34 cellular contexts compared by ENCODE assay signal in genomic region chr7:135235841-135236240, GRCh38. TPM values are rescaled to one million over a fixed set of nuclear protein-coding genes. Genes with fewer than 3 reads are reported as not detected.
DNase-seq lines count a peak whose midpoint lies in the region; ATAC-seq, FAIRE-seq and TF ChIP-seq lines count a peak whose summit lies in the region.
"Had no signal": no experiment of that assay in that cellular context is flagged by ENCODE, and none has a peak within 500 bp of the region (broad histone marks: within the 10 kb centered on the region; RNA-seq: fewer than 3 reads in every experiment).

No MANE protein-coding gene starts in this region.

- peaks cover 6 to 54% (median 35%) of the 10 kb centered on the region in 10 experiments; a peak in 19 of 20 replicates for H3K4me1 ChIP-seq in BLaER1 treated with 17β-estradiol and CSF1 and Interleukin-3, amounts not matched to agents 10 nM and 100 nM
- peaks cover 13 to 24% of the 10 kb centered on the region in 2 experiments; a peak in 4 of 5 replicates for H3K4me1 ChIP-seq in K562 (replicated peaks in 1 of 2; ENCODE audit: control insufficient read depth in 2 of 2, insufficient read depth in 2 of 2, low read length in 2 of 2)
- H3K4me1 ChIP-seq: SJSA1 had no signal

- TF ChIP-seq RAD21 in K562 (CRISPR knock-in tag; conservative IDR thresholded peaks at IDR 0.05 in 1 of 2, IDR thresholded peaks at IDR 0.05 in 1 of 2): no peak

- no peaks in the 10 kb centered on the region for H4K20me1 ChIP-seq in BLaER1 treated with 17β-estradiol and CSF1 and Interleukin-3, amounts not matched to agents 10 nM and 100 nM
- H4K20me1 ChIP-seq in K562 (replicated peaks; ENCODE audit: control insufficient read depth, insufficient read depth, low read length): no peaks in the 10 kb centered on the region

- no peak for DNase-seq in K562 (ENCODE audit: extremely low read depth in 1 of 4, low spot score in 3 of 4)
- DNase-seq in kidney tubule cell (ENCODE audit: low spot score): peak; percentile 74
- no peak for DNase-seq in stimulated activated naive B cell treated with anti-CD40 and anti-IgM and Interleukin-4, amounts not matched to agents 10 μg/mL and 1 μg/mL and 100 μg/mL, for 72 hours
- DNase-seq in natural killer cell: no peak
- DNase-seq: C1 segment of cervical spinal cord; CD4-positive, alpha-beta memory T cell; COR-L47; DMS53; GM23248; H7; KBM-7; MV-4-11; NCI-H1105; NCI-H146; NCI-H1930; NCI-H2107; NCI-H446; NCI-H524 treated with DMSO at 0.1 percent for 48 hours; NCI-H82; NK-92 treated with Interleukin-12 subunit alpha and Interleukin-12 subunit beta, amount 100 ng/mL, for 24 hours; PC-3 had no signal

- peaks cover 34 to 63% of the 10 kb centered on the region in 2 donors for H3K4me1 Mint-ChIP-seq in stimulated activated naive B cell treated with anti-CD40 and anti-IgM and Interleukin-4, amounts not matched to agents 10 μg/mL and 1 μg/mL and 100 μg/mL, for 72 hours
- no peaks in the 10 kb centered on the region for H3K4me1 Mint-ChIP-seq in natural killer cell

- H3K36me3 ChIP-seq in BLaER1 treated with 17β-estradiol and CSF1 and Interleukin-3, amounts not matched to agents 10 nM and 100 nM: no peaks in the 10 kb centered on the region
- no peaks in the 10 kb centered on the region for H3K36me3 ChIP-seq in K562 (ENCODE audit: control insufficient read depth, insufficient read depth, low read length)
- H3K36me3 ChIP-seq: SJSA1 had no signal

- no peak for TF ChIP-seq POLR2A in K562 (conservative IDR thresholded peaks at IDR 0.05)

- 47% methylated on average over 5 of the region's 5 CpGs for WGBS in K562 (ENCODE audit: insufficient coverage, low coverage, missing lambda C conversion rate)

- intact Hi-C loops in K562 (cut with micrococcal nuclease): no loop called here
- intact Hi-C loops in natural killer cell (cut with micrococcal nuclease): no loop called here

- peaks cover 0 to 3% of the 10 kb centered on the region in 2 donors for H3K36me3 Mint-ChIP-seq in stimulated activated naive B cell treated with anti-CD40 and anti-IgM and Interleukin-4, amounts not matched to agents 10 μg/mL and 1 μg/mL and 100 μg/mL, for 72 hours
- no peaks in the 10 kb centered on the region for H3K36me3 Mint-ChIP-seq in natural killer cell
- H3K36me3 Mint-ChIP-seq: CD4-positive, alpha-beta memory T cell had no signal

- no peak overlapping the region for H3K9ac ChIP-seq in BLaER1 treated with 17β-estradiol and CSF1 and Interleukin-3, amounts not matched to agents 10 nM and 100 nM
- no peak overlapping the region for H3K9ac ChIP-seq in K562 (ENCODE audit: insufficient read depth in 1 of 2, low read depth in 2 of 2, low read length in 2 of 2)
- H3K9ac ChIP-seq: GM23248 had no signal

- no peaks in the 10 kb centered on the region for H3K79me2 ChIP-seq in K562 (ENCODE audit: control insufficient read depth, insufficient read depth, low read length)

- FAIRE-seq in K562 (lab: Jason Lieb, UNC): no peak
- FAIRE-seq: G401.6, HTR-8/SVneo had no signal

- H3K9me3 Mint-ChIP-seq in stimulated activated naive B cell treated with anti-CD40 and anti-IgM and Interleukin-4, amounts not matched to agents 10 μg/mL and 1 μg/mL and 100 μg/mL, for 72 hours: peaks cover 0 to 4% of the 10 kb centered on the region in 2 donors
- no peaks in the 10 kb centered on the region for H3K9me3 Mint-ChIP-seq in natural killer cell
- H3K9me3 Mint-ChIP-seq: CD4-positive, alpha-beta memory T cell had no signal

- CTCF ChIA-PET in K562 (lab: Yijun Ruan, JAX; ENCODE audit: low intra/inter-chr PET ratio): no interaction called here

- H3K4me3 ChIP-seq in BLaER1 treated with 17β-estradiol and CSF1 and Interleukin-3, amounts not matched to agents 10 nM and 100 nM: no peak overlapping the region
- H3K4me3 ChIP-seq in K562: no peak overlapping the region
- H3K4me3 ChIP-seq: GM23248, SJSA1 had no signal

- POLR2A ChIA-PET in K562 (lab: Yijun Ruan, JAX): no interaction called here

- TF ChIP-seq EP300 in K562 (IDR thresholded peaks at IDR 0.05; ENCODE audit: low read length): no peak

- TF ChIP-seq CTCF in K562 (IDR thresholded peaks at IDR 0.05 in 2 of 3, conservative IDR thresholded peaks at IDR 0.05 in 1 of 3; ENCODE audit: insufficient read depth in 2 of 3, low read depth in 1 of 3, low read length in 3 of 3) (no peak), natural killer cell (IDR thresholded peaks at IDR 0.05) (no peak)

- no peak overlapping the region for H3K27ac ChIP-seq in BLaER1 treated with 17β-estradiol and CSF1 and Interleukin-3, amounts not matched to agents 10 nM and 100 nM
- H3K27ac ChIP-seq in K562 (ENCODE audit: extremely low read depth, low read depth, low read length): no peak overlapping the region
- H3K27ac ChIP-seq: GM23248, SJSA1 had no signal

- peaks cover 0 to 76% (median 0%) of the 10 kb centered on the region in 11 experiments; a peak in 4 of 22 replicates for H3K27me3 ChIP-seq in BLaER1 treated with 17β-estradiol and CSF1 and Interleukin-3, amounts not matched to agents 10 nM and 100 nM
- H3K27me3 ChIP-seq in K562 (ENCODE audit: control insufficient read depth in 2 of 2, insufficient read depth in 2 of 2, low read length in 2 of 2): peaks cover 0 to 11% of the 10 kb centered on the region in 2 experiments; a peak in 1 of 5 replicates
- H3K27me3 ChIP-seq: SJSA1 had no signal

- peak overlapping the region in 8 of 11 experiments; percentile 32 to 59 (median 51); a peak in 14 of 22 replicates for H3K4me2 ChIP-seq in BLaER1 treated with 17β-estradiol and CSF1 and Interleukin-3, amounts not matched to agents 10 nM and 100 nM
- no peak overlapping the region for H3K4me2 ChIP-seq in K562 (ENCODE audit: insufficient read depth, low read length)

- ATAC-seq in K562 (no peak), natural killer cell (no peak), GM19023 (IDR thresholded peaks at IDR 0.05; ENCODE audit: unreplicated experiment) (no peak), GM19452 (IDR thresholded peaks at IDR 0.05; ENCODE audit: unreplicated experiment) (no peak)
- no peak for ATAC-seq in stimulated activated naive B cell treated with anti-CD40 and anti-IgM and Interleukin-4, amounts not matched to agents 10 μg/mL and 1 μg/mL and 100 μg/mL, for 72 hours (replicated peaks)
- ATAC-seq: PC-3, Right ventricle myocardium inferior had no signal

- H2AFZ ChIP-seq in K562 (ENCODE audit: low read depth, low read length): no peak overlapping the region; the same call in 1 of the 2 replicates
- H2AFZ ChIP-seq: GM23248 had no signal

- H3K27me3 Mint-ChIP-seq in stimulated activated naive B cell treated with anti-CD40 and anti-IgM and Interleukin-4, amounts not matched to agents 10 μg/mL and 1 μg/mL and 100 μg/mL, for 72 hours: peaks cover 9 to 14% of the 10 kb centered on the region in 2 donors
- no peaks in the 10 kb centered on the region for H3K27me3 Mint-ChIP-seq in natural killer cell (ENCODE audit: low read depth in 2 of 2)

- no peak overlapping the region for H3K4me3 Mint-ChIP-seq in stimulated activated naive B cell treated with anti-CD40 and anti-IgM and Interleukin-4, amounts not matched to agents 10 μg/mL and 1 μg/mL and 100 μg/mL, for 72 hours
- H3K4me3 Mint-ChIP-seq in natural killer cell: no peak overlapping the region
- H3K4me3 Mint-ChIP-seq: CD4-positive, alpha-beta memory T cell had no signal

- in situ Hi-C loops in K562 (cut with MboI): no loop called here

- H3K9me3 ChIP-seq in BLaER1 treated with 17β-estradiol and CSF1 and Interleukin-3, amounts not matched to agents 10 nM and 100 nM (replicated peaks in 1 of 11): peaks cover 0 to 9% (median 0%) of the 10 kb centered on the region in 11 experiments; a peak in 4 of 22 replicates
- no peaks in the 10 kb centered on the region for H3K9me3 ChIP-seq in K562 (replicated peaks; ENCODE audit: control insufficient read depth, insufficient read depth, low read depth, low read length)
- H3K9me3 ChIP-seq: SJSA1 had no signal

- no TSS peak for BruUV-seq in K562 (replicated peaks; lab: Mats Ljungman, UMichigan)

- H3K27ac Mint-ChIP-seq in stimulated activated naive B cell treated with anti-CD40 and anti-IgM and Interleukin-4, amounts not matched to agents 10 μg/mL and 1 μg/mL and 100 μg/mL, for 72 hours: peak overlapping the region; percentile 39
- no peak overlapping the region for H3K27ac Mint-ChIP-seq in natural killer cell
- H3K27ac Mint-ChIP-seq: CD4-positive, alpha-beta memory T cell had no signal

- no peaks in the 10 kb centered on the region for H3K9me1 ChIP-seq in K562 (ENCODE audit: control insufficient read depth, insufficient read depth, low read length)

RNA-seq across cellular contexts. Expression of gene STRA8, which starts 2.2 kb away (rescaled TPM):
- total RNA-seq in K562 (2011; cell fraction: chromatin; rRNA removed; ENCODE audit: low replicate concordance): not detected in 2 replicates
- not detected in 2 replicates for total RNA-seq in K562 (2011; cell fraction: nucleolus; rRNA removed)
- total RNA-seq in K562 (2011; cell fraction: nucleoplasm; rRNA removed): not detected in 2 replicates
- total RNA-seq in K562 (2014; rRNA removed): not detected in 2 replicates
- not detected in 2 replicates for total RNA-seq in K562 (2014; rRNA removed; fragmentation: Illumina TruSeq; extraction: Trizol)
- total RNA-seq in K562 (2015; rRNA removed; fragmentation: Illumina TruSeq; extraction: Trizol): not detected in 2 replicates
- total RNA-seq in K562 (2021): not detected in 2 replicates
- polyA plus RNA-seq in K562 (2011; rRNA removed): not detected in 2 replicates
- not detected in 2 replicates for polyA plus RNA-seq in K562 (2011; cell fraction: cytosol; rRNA removed)
- not detected in 2 replicates for polyA plus RNA-seq in K562 (2011; cell fraction: nucleus; rRNA removed)
- polyA plus RNA-seq in K562 (2012): not detected in 2 replicates
- not detected in 2 replicates for polyA plus RNA-seq in K562 (2014; fragmentation: Illumina TruSeq; extraction: Trizol)
- not detected for polyA plus RNA-seq in K562 (2014; fragmentation: Nextera tagmentation; extraction: Ambion mirVana)
- polyA plus RNA-seq in K562 (2014; rRNA removed): not detected in 2 replicates
- polyA minus RNA-seq in K562 (2011; rRNA and poly(A)+ RNA removed): not detected in 2 replicates
- not detected in 2 replicates for polyA minus RNA-seq in K562 (2011; cell fraction: cytosol; rRNA and poly(A)+ RNA removed)
- not detected in 2 replicates for polyA minus RNA-seq in K562 (2011; cell fraction: nucleus; rRNA and poly(A)+ RNA removed)
- not detected for total RNA-seq in natural killer cell
- total RNA-seq: A172; CD4-positive, alpha-beta memory T cell; Daoy; GM23248; H7; LHCN-M2; MCF 10A; PC-3; Right ventricle myocardium inferior; RPMI7951; SJSA1 had no signal
- polyA plus RNA-seq: AG04450; CD4-positive, alpha-beta memory T cell; GM23248 had no signal

RNA-seq across cellular contexts. Expression of gene WDR91, which starts 24.5 kb away (rescaled TPM):
- 28.4 and 48.4 TPM in 2 replicates for total RNA-seq in K562 (2011; cell fraction: chromatin; rRNA removed; ENCODE audit: low replicate concordance)
- total RNA-seq in K562 (2011; cell fraction: nucleolus; rRNA removed): 26.5 and 27.3 TPM in 2 replicates
- total RNA-seq in K562 (2011; cell fraction: nucleoplasm; rRNA removed): 18.5 and 26.3 TPM in 2 replicates
- total RNA-seq in K562 (2014; rRNA removed): 10.1 and 12.0 TPM in 2 replicates
- total RNA-seq in K562 (2014; rRNA removed; fragmentation: Illumina TruSeq; extraction: Trizol): 4.9 and 5.8 TPM in 2 replicates
- 9.2 and 10.7 TPM in 2 replicates for total RNA-seq in K562 (2015; rRNA removed; fragmentation: Illumina TruSeq; extraction: Trizol)
- total RNA-seq in K562 (2021): 12.1 and 18.2 TPM in 2 replicates
- polyA plus RNA-seq in K562 (2011; rRNA removed): 12.9 and 15.0 TPM in 2 replicates
- 18.4 and 21.1 TPM in 2 replicates for polyA plus RNA-seq in K562 (2011; cell fraction: cytosol; rRNA removed)
- polyA plus RNA-seq in K562 (2011; cell fraction: nucleus; rRNA removed): 69.8 and 70.6 TPM in 2 replicates
- 8.7 and 11.6 TPM in 2 replicates for polyA plus RNA-seq in K562 (2012)
- 7.7 and 9.8 TPM in 2 replicates for polyA plus RNA-seq in K562 (2014; fragmentation: Illumina TruSeq; extraction: Trizol)
- polyA plus RNA-seq in K562 (2014; fragmentation: Nextera tagmentation; extraction: Ambion mirVana): 1 to 10 TPM; 1.9 to 2.1 TPM
- polyA plus RNA-seq in K562 (2014; rRNA removed): 11.9 and 17.4 TPM in 2 replicates
- polyA minus RNA-seq in K562 (2011; rRNA and poly(A)+ RNA removed): 8.4 and 9.3 TPM in 2 replicates
- polyA minus RNA-seq in K562 (2011; cell fraction: cytosol; rRNA and poly(A)+ RNA removed): 8.6 and 9.1 TPM in 2 replicates
- polyA minus RNA-seq in K562 (2011; cell fraction: nucleus; rRNA and poly(A)+ RNA removed): 15.2 and 24.0 TPM in 2 replicates
- total RNA-seq in natural killer cell: 10 to 100 TPM; 28.7 to 42.0 (median 39.2) TPM
